1 cellular context compared by ENCODE assay signal in genomic region chr11:14591046-14591445, GRCh38. TPM values are rescaled to one million over a fixed set of nuclear protein-coding genes. Genes with fewer than 3 reads are reported as not detected.
"Had no signal": no experiment of that assay in that cellular context is flagged by ENCODE, and none has a peak within 500 bp of the region (broad histone marks: within the 10 kb centered on the region; RNA-seq: fewer than 3 reads in every experiment).

No MANE protein-coding gene starts in this region.

RNA-seq across cellular contexts. Expression of gene PDE3B, which starts 52.6 kb away (rescaled TPM):
- total RNA-seq: HT1080 had no signal
